In genomic region chr3:142889263-142890014, GRCh38 we compare ENCODE assay signal across 8 cellular contexts.
DNase-seq lines count a peak whose midpoint lies in the region; ATAC-seq and FAIRE-seq lines count a peak whose summit lies in the region.

No MANE protein-coding gene starts in this region.

- H3K9me3 Mint-ChIP-seq in stimulated activated naive CD8-positive, alpha-beta T cell treated with anti-CD3 and anti-CD28 coated beads, Interleukin-15, Interleukin-2, amounts not matched to agents 100 ng/mL and 50 ng/mL, for 24 hours, result no peaks in the 10 kb centered on the region
- H3K9me3 Mint-ChIP-seq in central memory CD8-positive, alpha-beta T cell, result no peaks in the 10 kb centered on the region

- no peak for ATAC-seq in stimulated activated naive CD8-positive, alpha-beta T cell treated with anti-CD3 and anti-CD28 coated beads, Interleukin-15, Interleukin-2, amounts not matched to agents 100 U/mL and 50 U/mL, for 24 hours
- ATAC-seq in central memory CD8-positive, alpha-beta T cell (replicated peaks; ENCODE audit: extremely low read depth, poor library complexity, severe bottlenecking), result no peak

- FAIRE-seq in urothelium cell line (lab: Jason Lieb, UNC), result no peak

- H3K36me3 ChIP-seq in muscle layer of colon (ENCODE audit: insufficient read depth, low read length), result no peaks in the 10 kb centered on the region

- H3K4me1 ChIP-seq in muscle layer of colon (ENCODE audit: insufficient read depth, low read length), result peaks cover 6% of the 10 kb centered on the region

- H3K27ac Mint-ChIP-seq in stimulated activated naive CD8-positive, alpha-beta T cell treated with anti-CD3 and anti-CD28 coated beads, Interleukin-15, Interleukin-2, amounts not matched to agents 100 ng/mL and 50 ng/mL, for 24 hours, result no peak overlapping the region
- H3K27ac Mint-ChIP-seq in central memory CD8-positive, alpha-beta T cell (ENCODE audit: low read depth), result no peak overlapping the region

- peak overlapping the region; percentile 64 for H3K4me3 Mint-ChIP-seq in stimulated activated naive CD8-positive, alpha-beta T cell treated with anti-CD3 and anti-CD28 coated beads, Interleukin-15, Interleukin-2, amounts not matched to agents 100 ng/mL and 50 ng/mL, for 24 hours
- H3K4me3 Mint-ChIP-seq in central memory CD8-positive, alpha-beta T cell, result peak overlapping the region; percentile 53

- no peaks in the 10 kb centered on the region for H3K9me3 ChIP-seq in muscle layer of colon (ENCODE audit: low read length)

- DNase-seq in stimulated activated naive CD8-positive, alpha-beta T cell treated with anti-CD3 and anti-CD28 coated beads, Interleukin-15, Interleukin-2, amounts not matched to agents 100 U/mL and 50 U/mL, for 24 hours, result no peak
- no peak for DNase-seq in central memory CD8-positive, alpha-beta T cell (ENCODE audit: low spot score in 2 of 2)
- no peak for DNase-seq in urothelium cell line (ENCODE audit: low spot score)
- no peak for DNase-seq in stimulated activated CD4-positive, alpha-beta T cell treated with anti-CD3 and anti-CD28 coated beads, Interleukin-12 subunit alpha, Interleukin-12 subunit beta, amount 100 ng/mL, for 4 hours
- DNase-seq in hypothalamus (lab: John Stamatoyannopoulos, UW), result no peak
- no peak for DNase-seq in OCI-M2 (lab: John Stamatoyannopoulos, UW; ENCODE audit: unreplicated experiment)

- H3K4me3 ChIP-seq in muscle layer of colon (ENCODE audit: low read depth in 1 of 2, low read length in 2 of 2), result peak overlapping the region; percentile 59 to 73

- H3K27me3 Mint-ChIP-seq in stimulated activated naive CD8-positive, alpha-beta T cell treated with anti-CD3 and anti-CD28 coated beads, Interleukin-15, Interleukin-2, amounts not matched to agents 100 ng/mL and 50 ng/mL, for 24 hours, result peaks cover 59% of the 10 kb centered on the region
- H3K27me3 Mint-ChIP-seq in central memory CD8-positive, alpha-beta T cell, result peaks cover 75% of the 10 kb centered on the region

- H3K4me1 Mint-ChIP-seq in stimulated activated naive CD8-positive, alpha-beta T cell treated with anti-CD3 and anti-CD28 coated beads, Interleukin-15, Interleukin-2, amounts not matched to agents 100 ng/mL and 50 ng/mL, for 24 hours (ENCODE audit: low read depth), result peaks cover 11% of the 10 kb centered on the region
- no peaks in the 10 kb centered on the region for H3K4me1 Mint-ChIP-seq in central memory CD8-positive, alpha-beta T cell

- H3K9ac ChIP-seq in muscle layer of colon (ENCODE audit: low read length), result no peak overlapping the region

- H3K36me3 Mint-ChIP-seq in stimulated activated naive CD8-positive, alpha-beta T cell treated with anti-CD3 and anti-CD28 coated beads, Interleukin-15, Interleukin-2, amounts not matched to agents 100 ng/mL and 50 ng/mL, for 24 hours (ENCODE audit: low read depth), result no peaks in the 10 kb centered on the region
- no peaks in the 10 kb centered on the region for H3K36me3 Mint-ChIP-seq in central memory CD8-positive, alpha-beta T cell (ENCODE audit: insufficient read depth)

- peaks cover 8 to 12% of the 10 kb centered on the region in 2 donors for H3K27me3 ChIP-seq in muscle layer of colon (ENCODE audit: control insufficient read depth in 1 of 2, insufficient read depth in 2 of 2, low read length in 2 of 2)

- H3K27ac ChIP-seq in muscle layer of colon (ENCODE audit: low read depth, low read length), result no peak overlapping the region
